16 cellular contexts compared by ENCODE assay signal in genomic region chr7:69817096-69817495, GRCh38.
DNase-seq lines count a peak whose midpoint lies in the region; ATAC-seq and FAIRE-seq lines count a peak whose summit lies in the region.
"Had no signal": no experiment of that assay in that cellular context is flagged by ENCODE, and none has a peak within 500 bp of the region (broad histone marks: within the 10 kb centered on the region; RNA-seq: fewer than 3 reads in every experiment).

No MANE protein-coding gene starts in this region.

- H3K27me3 ChIP-seq in MG63, result no peaks in the 10 kb centered on the region
- no peaks in the 10 kb centered on the region for H3K27me3 ChIP-seq in CD4-positive, alpha-beta memory T cell (ENCODE audit: insufficient read depth, low read length)
- H3K27me3 ChIP-seq: BLaER1, left lung had no signal

- no peak overlapping the region for H3K27ac Mint-ChIP-seq in CD4-positive, alpha-beta memory T cell

- no peaks in the 10 kb centered on the region for H3K4me1 ChIP-seq in CD4-positive, alpha-beta memory T cell (ENCODE audit: insufficient read depth, low read length)
- H3K4me1 ChIP-seq: prostate gland had no signal

- peaks cover 0 to 1% of the 10 kb centered on the region in 2 donors for H3K27me3 Mint-ChIP-seq in CD4-positive, alpha-beta memory T cell

- DNase-seq in AG20443 (ENCODE audit: low spot score) (peak; percentile 86), MG63 (peak; percentile 29), fibroblast of gingiva (ENCODE audit: low read depth) (peak; percentile 64), non-pigmented ciliary epithelial cell (ENCODE audit: low read depth) (peak; percentile 37), frontal cortex (ENCODE audit: low spot score in 2 of 2) (no peak)
- no peak for DNase-seq in CD4-positive, alpha-beta memory T cell
- DNase-seq: activated CD4-positive, alpha-beta T cell treated with anti-CD3 and anti-CD28 coated beads, Interleukin-2, amount 50 U/mL, for 48 hours; cortex of kidney; left lung; NCI-H187 treated with DMSO at 0.1 percent for 48 hours; NCI-H524 treated with DMSO at 0.1 percent for 48 hours had no signal

- no peak overlapping the region for H3K27ac ChIP-seq in CD4-positive, alpha-beta memory T cell (ENCODE audit: low read depth, low read length)
- H3K27ac ChIP-seq: BLaER1, left lung, prostate gland had no signal

- no peaks in the 10 kb centered on the region for H3K36me3 Mint-ChIP-seq in CD4-positive, alpha-beta memory T cell

- FAIRE-seq in frontal cortex (lab: Jason Lieb, UNC), result no peak
- FAIRE-seq: TTC549 had no signal

- H3K4me3 Mint-ChIP-seq in CD4-positive, alpha-beta memory T cell, result no peak overlapping the region

- H3K4me3 ChIP-seq in MG63, result no peak overlapping the region
- H3K4me3 ChIP-seq in CD4-positive, alpha-beta memory T cell (ENCODE audit: low read length in 2 of 2), result no peak overlapping the region
- H3K4me3 ChIP-seq: BLaER1, left lung, prostate gland had no signal

- intact Hi-C loops in CD4-positive, alpha-beta memory T cell (cut with micrococcal nuclease), result no loop called here

- no peak for ATAC-seq in GM18511 (IDR thresholded peaks at IDR 0.05; ENCODE audit: unreplicated experiment)
- ATAC-seq in GM18520 (IDR thresholded peaks at IDR 0.05; ENCODE audit: unreplicated experiment), result no peak
- ATAC-seq: left lung had no signal

- H3K9me3 ChIP-seq in MG63, result no peaks in the 10 kb centered on the region
- H3K9me3 ChIP-seq in CD4-positive, alpha-beta memory T cell (ENCODE audit: control insufficient read depth in 1 of 2, low read length in 2 of 2), result no peaks in the 10 kb centered on the region
- H3K9me3 ChIP-seq: left lung, prostate gland had no signal

- H3K9me3 Mint-ChIP-seq in CD4-positive, alpha-beta memory T cell, result peaks cover 0 to 3% (median 0%) of the 10 kb centered on the region in 8 donors

- POLR2A ChIA-PET in CD4-positive, alpha-beta memory T cell (lab: Charles Lee; ENCODE audit: partially characterized antibody), result no interaction called here

- CTCF ChIA-PET in CD4-positive, alpha-beta memory T cell (lab: Charles Lee; ENCODE audit: partially characterized antibody), result no interaction called here

- no peaks in the 10 kb centered on the region for H3K36me3 ChIP-seq in MG63
- H3K36me3 ChIP-seq in CD4-positive, alpha-beta memory T cell (ENCODE audit: insufficient read depth, low read length), result no peaks in the 10 kb centered on the region
- H3K36me3 ChIP-seq: left lung, prostate gland had no signal

- H3K4me1 Mint-ChIP-seq in CD4-positive, alpha-beta memory T cell, result no peaks in the 10 kb centered on the region

Comparison
In these comparisons a context has a peak if more than half of its experiments do, and no peak if none do; other contexts are left out.
1. DNase-seq: peak in AG20443 (single experiment), MG63 (single experiment), fibroblast of gingiva (single experiment) and non-pigmented ciliary epithelial cell (single experiment); none in CD4-positive, alpha-beta memory T cell (0 of 5) and frontal cortex (0 of 2).